ENCODE assay signal across 25 cellular contexts in genomic region chr11:30002157-30002556, GRCh38. TPM values are rescaled to one million over a fixed set of nuclear protein-coding genes. Genes with fewer than 3 reads are reported as not detected.
A peak's percentile ranks its signal among the peaks of the same experiment; 100 is the strongest.
DNase-seq lines count a peak whose midpoint lies in the region; ATAC-seq and TF ChIP-seq lines count a peak whose summit lies in the region.
"Had no signal": no experiment of that assay in that cellular context is flagged by ENCODE, and none has a peak within 500 bp of the region (broad histone marks: within the 10 kb centered on the region; RNA-seq: fewer than 3 reads in every experiment).

No MANE protein-coding gene starts in this region.

- peak overlapping the region; percentile 19 for H3K9ac ChIP-seq in neural cell (ENCODE audit: low read length)
- H3K9ac ChIP-seq: BLaER1 treated with 17β-estradiol and CSF1 and Interleukin-3, amounts not matched to agents 10 nM and 100 nM had no signal

- H3K27ac Mint-ChIP-seq in progenitor cell of endocrine pancreas, result no peak overlapping the region
- H3K27ac Mint-ChIP-seq: CD4-positive, alpha-beta T cell had no signal

- H2AFZ ChIP-seq in neural cell (ENCODE audit: low read depth, low read length), result no peak overlapping the region

- no peaks in the 10 kb centered on the region for H3K9me3 Mint-ChIP-seq in progenitor cell of endocrine pancreas (ENCODE audit: low read depth)
- H3K9me3 Mint-ChIP-seq: CD4-positive, alpha-beta T cell had no signal

- TF ChIP-seq CTCF in left ventricle myocardium inferior (IDR thresholded peaks at IDR 0.05; ENCODE audit: borderline replicate concordance) (no peak), neural cell (IDR thresholded peaks at IDR 0.05; ENCODE audit: poor library complexity, severe bottlenecking) (no peak), progenitor cell of endocrine pancreas (IDR thresholded peaks at IDR 0.05; ENCODE audit: unreplicated experiment) (no peak)

- H3K27me3 ChIP-seq in left ventricle myocardium inferior (ENCODE audit: low read depth) (no peaks in the 10 kb centered on the region), neural cell (ENCODE audit: insufficient read depth, low read depth, low read length) (no peaks in the 10 kb centered on the region)
- H3K27me3 ChIP-seq: BLaER1 treated with 17β-estradiol and CSF1 and Interleukin-3, amounts not matched to agents 10 nM and 100 nM had no signal

- H3K9me2 ChIP-seq in neural cell (ENCODE audit: insufficient read depth, low read length), result no peaks in the 10 kb centered on the region

- H3K27me3 Mint-ChIP-seq in progenitor cell of endocrine pancreas, result peaks cover 15% of the 10 kb centered on the region
- H3K27me3 Mint-ChIP-seq: CD4-positive, alpha-beta T cell had no signal

- H3K4me3 ChIP-seq in left ventricle myocardium inferior, result no peak overlapping the region
- H3K4me3 ChIP-seq in neural cell (ENCODE audit: low read length), result no peak overlapping the region
- H3K4me3 ChIP-seq: BLaER1 treated with 17β-estradiol and CSF1 and Interleukin-3, amounts not matched to agents 10 nM and 100 nM had no signal

- no peaks in the 10 kb centered on the region for H4K20me1 ChIP-seq in neural cell (ENCODE audit: insufficient read depth)
- H4K20me1 ChIP-seq: BLaER1 treated with 17β-estradiol and CSF1 and Interleukin-3, amounts not matched to agents 10 nM and 100 nM had no signal

- DNase-seq in left ventricle myocardium inferior, result no peak
- no peak for DNase-seq in cardiac septum (ENCODE audit: low spot score)
- DNase-seq in amniotic epithelial cell (ENCODE audit: low read depth), result peak; percentile 12
- DNase-seq in progenitor cell of endocrine pancreas (ENCODE audit: low spot score, unreplicated experiment), result no peak
- DNase-seq: CD4-positive, alpha-beta T cell; DMS53; HCEC 1CT; IMR-90; NCI-H1105 treated with DMSO at 0.1 percent for 48 hours; NCI-H146; NCI-H1930; NCI-H2107; NCI-H446; NCI-H526; SHP77 treated with DMSO at 0.1 percent for 48 hours had no signal

- no peaks in the 10 kb centered on the region for H3K36me3 Mint-ChIP-seq in progenitor cell of endocrine pancreas (ENCODE audit: insufficient read depth)

- no peaks in the 10 kb centered on the region for H3K9me3 ChIP-seq in left ventricle myocardium inferior (replicated peaks)
- no peaks in the 10 kb centered on the region for H3K9me3 ChIP-seq in neural cell (ENCODE audit: low read length)
- H3K9me3 ChIP-seq: BLaER1 treated with 17β-estradiol and CSF1 and Interleukin-3, amounts not matched to agents 10 nM and 100 nM had no signal

- no peak overlapping the region for H3K4me2 ChIP-seq in neural cell (ENCODE audit: low read length)

- no peaks in the 10 kb centered on the region for H3K36me3 ChIP-seq in left ventricle myocardium inferior
- no peaks in the 10 kb centered on the region for H3K36me3 ChIP-seq in neural cell (ENCODE audit: insufficient read depth, low read length)
- H3K36me3 ChIP-seq: BLaER1 treated with 17β-estradiol and CSF1 and Interleukin-3, amounts not matched to agents 10 nM and 100 nM had no signal

- no peaks in the 10 kb centered on the region for H3F3A ChIP-seq in neural cell (ENCODE audit: insufficient read depth, low read length, poor library complexity, severe bottlenecking)

- TF ChIP-seq RAD21 in neural cell (conservative IDR thresholded peaks at IDR 0.05), result no peak

- no peak for ATAC-seq in HG03469 (IDR thresholded peaks at IDR 0.05; ENCODE audit: unreplicated experiment)
- ATAC-seq in GM18502 (IDR thresholded peaks at IDR 0.05; ENCODE audit: poor library complexity, unreplicated experiment), result no peak
- ATAC-seq: Panc1 had no signal

- H3K4me1 Mint-ChIP-seq in progenitor cell of endocrine pancreas (ENCODE audit: low read depth), result peaks cover 9% of the 10 kb centered on the region

- TF ChIP-seq EP300 in neural cell (conservative IDR thresholded peaks at IDR 0.05; ENCODE audit: poor library complexity, severe bottlenecking), result no peak

- H3K27ac ChIP-seq in left ventricle myocardium inferior (replicated peaks) (peak overlapping the region; percentile 47), neural cell (ENCODE audit: low read length) (peak overlapping the region; percentile 38)
- H3K27ac ChIP-seq: BLaER1 treated with 17β-estradiol and CSF1 and Interleukin-3, amounts not matched to agents 10 nM and 100 nM; RWPE1 had no signal

- no peak overlapping the region for H3K4me3 Mint-ChIP-seq in progenitor cell of endocrine pancreas (ENCODE audit: low read depth)
- H3K4me3 Mint-ChIP-seq: CD4-positive, alpha-beta T cell had no signal

- H3K79me2 ChIP-seq in neural cell (replicated peaks; ENCODE audit: insufficient read depth, low read length), result no peaks in the 10 kb centered on the region

- intact Hi-C loops in left ventricle myocardium inferior (cut with micrococcal nuclease), result no loop called here
- intact Hi-C loops in cardiac septum (cut with DNase I), result no loop called here

- peaks cover 25% of the 10 kb centered on the region for H3K4me1 ChIP-seq in left ventricle myocardium inferior

TF ChIP-seq in neural cell, 6 proteins besides CTCF, POLR2A, EP300 and RAD21:
- TF ChIP-seq POLR2AphosphoS5 (IDR thresholded peaks at IDR 0.05) (peak; percentile 39), SMC3 (conservative IDR thresholded peaks at IDR 0.05; ENCODE audit: poor library complexity) (no peak)
TF ChIP-seq in neural cell: peak in this region for 1.

RNA-seq across cellular contexts. Expression of gene KCNA4, which starts 14.7 kb away (rescaled TPM):
- 5.3 TPM for total RNA-seq in left ventricle myocardium inferior
- 15.6 TPM for total RNA-seq in cardiac septum
- 2.5 and 5.9 TPM in 2 replicates for polyA plus RNA-seq in neural cell
- polyA minus RNA-seq in neural cell, result 14.5 and 16.6 TPM in 2 replicates
- total RNA-seq in progenitor cell of endocrine pancreas, result 0.27 and 0.53 TPM in 2 replicates
- total RNA-seq: CD4-positive, alpha-beta T cell; G401; H1; IMR-90; OCI-LY7 had no signal
- polyA plus RNA-seq: AG04450, H1, IMR-90 had no signal
